ENCODE assay signal across 21 cellular contexts in genomic region chr11:69983897-69984438, GRCh38.
"Had no signal": no experiment of that assay in that cellular context is flagged by ENCODE, and none has a peak within 500 bp of the region (broad histone marks: within the 10 kb centered on the region; RNA-seq: fewer than 3 reads in every experiment).

No MANE protein-coding gene starts in this region.

- ATAC-seq: activated T-helper 17 cell treated with anti-CD3 and anti-CD28 coated beads, Interleukin-2, amount 50 U/mL, for 72 hours; gastroesophageal sphincter; left cardiac atrium; psoas muscle; right lobe of liver had no signal

- H3K9me3 ChIP-seq: gastroesophageal sphincter, psoas muscle, right lobe of liver, upper lobe of left lung had no signal

- H3K27me3 ChIP-seq: right lobe of liver had no signal

- H3K9me3 Mint-ChIP-seq: activated naive CD4-positive, alpha-beta T cell treated with anti-CD3 and anti-CD28 coated beads for 36 hours; activated T-helper 17 cell treated with anti-CD3 and anti-CD28 coated beads, Interleukin-2, amount 50 U/mL, for 72 hours had no signal

- H3K27ac ChIP-seq: epithelial cell of prostate, psoas muscle, upper lobe of left lung, VCaP had no signal

- H3K27ac Mint-ChIP-seq: activated naive CD4-positive, alpha-beta T cell treated with anti-CD3 and anti-CD28 coated beads for 36 hours; activated T-helper 17 cell treated with anti-CD3 and anti-CD28 coated beads, Interleukin-2, amount 50 U/mL, for 72 hours; immature natural killer cell had no signal

- H3K4me3 Mint-ChIP-seq: activated naive CD4-positive, alpha-beta T cell treated with anti-CD3 and anti-CD28 coated beads for 36 hours; activated T-helper 17 cell treated with anti-CD3 and anti-CD28 coated beads, Interleukin-2, amount 50 U/mL, for 72 hours; immature natural killer cell had no signal

- H3K36me3 ChIP-seq: gastroesophageal sphincter, right lobe of liver, upper lobe of left lung had no signal

- H3K4me3 ChIP-seq: gastroesophageal sphincter, lung, psoas muscle, right lobe of liver, upper lobe of left lung had no signal

- H3K36me3 Mint-ChIP-seq: immature natural killer cell, naive B cell had no signal

- H3K4me1 Mint-ChIP-seq: activated T-helper 17 cell treated with anti-CD3 and anti-CD28 coated beads, Interleukin-2, amount 50 U/mL, for 72 hours; immature natural killer cell had no signal

- DNase-seq: activated CD4-positive, alpha-beta T cell treated with anti-CD3 and anti-CD28 coated beads for 48 hours; activated naive CD4-positive, alpha-beta T cell treated with anti-CD3 and anti-CD28 coated beads for 36 hours; caudate nucleus; cortex of kidney; effector memory CD4-positive, alpha-beta T cell; hippocampal formation; immature natural killer cell; left cardiac atrium; naive B cell; occipital lobe; stimulated activated naive CD4-positive, alpha-beta T cell; substantia nigra; T1000; upper lobe of left lung had no signal

- H3K4me1 ChIP-seq: psoas muscle had no signal
